8 cellular contexts compared by ENCODE assay signal in the genomic region with DNA sequence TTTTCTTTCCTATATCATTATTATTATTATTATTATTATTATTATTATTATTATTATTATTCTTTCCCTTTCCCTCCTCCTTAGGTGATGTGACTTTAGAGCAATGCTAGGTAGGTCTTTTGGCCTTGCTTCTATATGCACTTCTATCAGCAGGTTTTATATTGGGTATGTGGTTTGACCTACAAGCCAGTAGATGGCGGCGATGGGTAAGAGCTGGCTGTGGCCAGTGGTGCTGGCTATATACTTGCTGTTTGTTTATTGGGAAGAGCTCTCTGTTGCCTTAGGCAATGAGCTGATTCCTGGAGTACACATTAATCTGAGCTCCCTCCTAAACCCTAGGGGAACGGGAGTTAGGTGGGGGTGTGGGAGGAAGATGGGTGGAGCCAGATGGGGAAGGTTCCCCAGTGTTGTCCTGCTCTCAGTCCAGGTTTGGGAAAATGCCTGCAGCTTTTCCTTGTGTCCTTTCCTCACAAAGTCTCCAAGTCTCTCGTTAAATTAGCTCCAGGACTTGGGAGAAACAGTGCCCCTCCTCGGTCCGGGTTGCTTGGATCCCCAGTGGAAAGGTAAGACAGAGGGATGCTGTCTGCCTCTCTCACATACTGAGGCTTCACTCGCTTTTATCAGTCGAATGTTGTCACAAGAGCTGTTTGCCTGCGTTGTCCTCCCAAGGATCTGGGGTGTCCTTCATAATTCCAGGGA.
DNase-seq lines count a peak whose midpoint lies in the region; ATAC-seq, FAIRE-seq and TF ChIP-seq lines count a peak whose summit lies in the region.
"Not testable (repeated sequence)": the region's sequence is repeated elsewhere in the genome, so short reads cannot be mapped to it uniquely, and the experiment has no call there.

No MANE protein-coding gene starts in this region.

- H3K4me3 Mint-ChIP-seq in activated naive CD8-positive, alpha-beta T cell treated with anti-CD3 and anti-CD28 coated beads, Interleukin-2, amount 10 ng/mL, durations not matched to agents 7 days and 5 days; neural crest cell: not testable (repeated sequence)

- H3K27ac Mint-ChIP-seq in activated naive CD8-positive, alpha-beta T cell treated with anti-CD3 and anti-CD28 coated beads, Interleukin-2, amount 10 ng/mL, durations not matched to agents 7 days and 5 days = not testable (repeated sequence)
- H3K27ac Mint-ChIP-seq in neural crest cell (ENCODE audit: unreplicated experiment) = peak overlapping the region; percentile 59

- H3K9me3 ChIP-seq in HEK293 (ENCODE audit: control insufficient read depth, insufficient read depth, low read depth, low read length); PC-9 (ENCODE audit: insufficient read depth, low read depth); upper lobe of right lung: not testable (repeated sequence)

- H2AFZ ChIP-seq in PC-9 = not testable (repeated sequence)

- not testable (repeated sequence) for H3K4me1 Mint-ChIP-seq in activated naive CD8-positive, alpha-beta T cell treated with anti-CD3 and anti-CD28 coated beads, Interleukin-2, amount 10 ng/mL, durations not matched to agents 7 days and 5 days; neural crest cell

- not testable (repeated sequence) for H3K27me3 Mint-ChIP-seq in activated naive CD8-positive, alpha-beta T cell treated with anti-CD3 and anti-CD28 coated beads, Interleukin-2, amount 10 ng/mL, durations not matched to agents 7 days and 5 days; neural crest cell (ENCODE audit: low read depth)

- H3K4me2 ChIP-seq in PC-9 = not testable (repeated sequence)

- H3K27ac ChIP-seq in HEK293 (ENCODE audit: extremely low read depth, low read depth, low read length); PC-9; upper lobe of right lung: not testable (repeated sequence)

- H3K4me1 ChIP-seq in HEK293 (ENCODE audit: control insufficient read depth, insufficient read depth, low read length); PC-9 (replicated peaks; ENCODE audit: insufficient read depth); upper lobe of right lung: not testable (repeated sequence)

- TF ChIP-seq POLR2A in GM12891 (IDR thresholded peaks at IDR 0.05; ENCODE audit: low read depth, low read length) = not testable (repeated sequence)

- not testable (repeated sequence) for H3K36me3 Mint-ChIP-seq in activated naive CD8-positive, alpha-beta T cell treated with anti-CD3 and anti-CD28 coated beads, Interleukin-2, amount 10 ng/mL, durations not matched to agents 7 days and 5 days; neural crest cell (ENCODE audit: low read depth)

- CTCF ChIA-PET in HEK293 (lab: Yijun Ruan, JAX) = interaction anchor here (0.6 to 0.8 kb wide), 5 partner anchors 82 to 239 kb away, joined by 3 to 4 read pairs (median 3); a partner anchor contains a TSS
- CTCF ChIA-PET in PC-9 (lab: Charles Lee) = interaction anchor here (0.8 kb wide), 1 partner anchor 398 kb away, joined by 3 read pairs; no protein-coding TSS in a partner anchor

- ATAC-seq in activated naive CD8-positive, alpha-beta T cell treated with anti-CD3 and anti-CD28 coated beads, Interleukin-2, amount 10 ng/mL, durations not matched to agents 7 days and 5 days (ENCODE audit: low read depth) = peak; percentile 82
- ATAC-seq in upper lobe of right lung = peak; percentile 89

- H3K27me3 ChIP-seq in PC-9 (ENCODE audit: insufficient read depth, low read depth); upper lobe of right lung: not testable (repeated sequence)

- H4K20me1 ChIP-seq in PC-9 (ENCODE audit: insufficient read depth) = not testable (repeated sequence)

- DNase-seq in GM12891 (ENCODE audit: insufficient read length, low spot score); LNCaP clone FGC (ENCODE audit: low read depth); activated naive CD8-positive, alpha-beta T cell treated with anti-CD3 and anti-CD28 coated beads, Interleukin-2, amount 10 ng/mL, durations not matched to agents 7 days and 5 days; upper lobe of right lung: not testable (repeated sequence)
- peak; percentile 37 to 41 for DNase-seq in PC-9
- peak; percentile 30 for DNase-seq in foreskin melanocyte
- peak; percentile 24 for DNase-seq in neural crest cell (ENCODE audit: low read depth, low spot score)

- peak; percentile 11; the same call in 1 of the 2 replicates for TF ChIP-seq CTCF in HEK293 (tag by site-specific recombination; IDR thresholded peaks at IDR 0.05)
- TF ChIP-seq CTCF in LNCaP clone FGC (IDR thresholded peaks at IDR 0.05; ENCODE audit: control insufficient read depth, extremely low read depth, insufficient read depth) = peak; percentile 33
- peak; percentile 57 for TF ChIP-seq CTCF in PC-9 (conservative IDR thresholded peaks at IDR 0.05)
- peak; percentile 65 for TF ChIP-seq CTCF in neural crest cell (conservative IDR thresholded peaks at IDR 0.05)
- TF ChIP-seq CTCF in upper lobe of right lung (IDR thresholded peaks at IDR 0.05) = peak; percentile 44

- H3K9me3 Mint-ChIP-seq in activated naive CD8-positive, alpha-beta T cell treated with anti-CD3 and anti-CD28 coated beads, Interleukin-2, amount 10 ng/mL, durations not matched to agents 7 days and 5 days; neural crest cell: not testable (repeated sequence)

- BruUV-seq in PC-9 (replicated peaks; lab: Mats Ljungman, UMichigan) = not testable (repeated sequence)

- not testable (repeated sequence) for H3K4me3 ChIP-seq in HEK293 (ENCODE audit: low read depth, low read length); LNCaP clone FGC (ENCODE audit: low read depth, low read length); PC-9; upper lobe of right lung

- H3F3A ChIP-seq in PC-9 (ENCODE audit: insufficient read depth, low read depth) = not testable (repeated sequence)

- POLR2A ChIA-PET in HEK293 (lab: Yijun Ruan, JAX); PC-9 (lab: Charles Lee; ENCODE audit: unreplicated experiment); activated naive CD8-positive, alpha-beta T cell treated with anti-CD3 and anti-CD28 coated beads, Interleukin-2, amount 10 ng/mL, durations not matched to agents 7 days and 5 days (lab: Charles Lee): not testable (repeated sequence)

- peak; percentile 96 for FAIRE-seq in GM12891 (lab: Jason Lieb, UNC)

- H3K79me2 ChIP-seq in PC-9 (ENCODE audit: low read depth) = not testable (repeated sequence)

- intact Hi-C loops in PC-9 (cut with micrococcal nuclease; ENCODE audit: unreplicated experiment); upper lobe of right lung (cut with DNase I): not testable (repeated sequence)

- not testable (repeated sequence) for H3K9me2 ChIP-seq in PC-9 (ENCODE audit: insufficient read depth)

- H3K36me3 ChIP-seq in HEK293 (ENCODE audit: control insufficient read depth in 2 of 2, insufficient read depth in 1 of 2, low read length in 2 of 2); PC-9 (ENCODE audit: low read depth); upper lobe of right lung: not testable (repeated sequence)

TF ChIP-seq in HEK293, 187 proteins besides CTCF, POLR2A, EP300 and RAD21:
- peak; percentile 63 for TF ChIP-seq ZNF654 (tag by site-specific recombination; IDR thresholded peaks at IDR 0.05; ENCODE audit: low read depth)
TF ChIP-seq in HEK293: peak in this region for 1; not testable (repeated sequence) for 186.

Comparison
In these comparisons a context has a peak if more than half of its experiments do, and no peak if none do; other contexts are left out.
1. CTCF ChIP-seq: peak in every context shown above with its lines; median percentile 65 in neural crest cell; 57 in PC-9; 44 in upper lobe of right lung; 33 in LNCaP clone FGC; 11 in HEK293.